In genomic region chr1:43427941-43428340, GRCh38 we compare ENCODE assay signal across 1 cellular context.
TF ChIP-seq lines count a peak whose summit lies in the region.

No MANE protein-coding gene starts in this region.

TF ChIP-seq in K562, 482 proteins besides CTCF, POLR2A, EP300 and RAD21:
- TF ChIP-seq ZNF212 (CRISPR knock-in tag; IDR thresholded peaks at IDR 0.05) (no peak), ZNF444 (CRISPR knock-in tag; IDR thresholded peaks at IDR 0.05) (no peak), PHTF2 (CRISPR knock-in tag; IDR thresholded peaks at IDR 0.05) (no peak), ZBTB2 (IDR thresholded peaks at IDR 0.05) (no peak), CCAR2 (IDR thresholded peaks at IDR 0.05; ENCODE audit: low read depth, low read length) (no peak), HDAC1 (IDR thresholded peaks at IDR 0.05) (no peak), ZZZ3 (IDR thresholded peaks at IDR 0.05) (no peak), TCFL5 (CRISPR knock-in tag; conservative IDR thresholded peaks at IDR 0.05) (no peak), MCM7 (IDR thresholded peaks at IDR 0.05) (no peak), MTA2 (IDR thresholded peaks at IDR 0.05; ENCODE audit: low read depth) (no peak), ARID2 (IDR thresholded peaks at IDR 0.05) (no peak), MAFG (tag; conservative IDR thresholded peaks at IDR 0.05) (no peak), PCBP2 (IDR thresholded peaks at IDR 0.05; ENCODE audit: low read depth, low read length, poor library complexity, severe bottlenecking) (no peak), POLR2AphosphoS2 (IDR thresholded peaks at IDR 0.05; ENCODE audit: low read length) (no peak), ZNF263 (CRISPR knock-in tag; IDR thresholded peaks at IDR 0.05; ENCODE audit: borderline replicate concordance) (no peak), CHCHD3 (CRISPR knock-in tag; IDR thresholded peaks at IDR 0.05) (no peak)
- TF ChIP-seq, protein P1, sequence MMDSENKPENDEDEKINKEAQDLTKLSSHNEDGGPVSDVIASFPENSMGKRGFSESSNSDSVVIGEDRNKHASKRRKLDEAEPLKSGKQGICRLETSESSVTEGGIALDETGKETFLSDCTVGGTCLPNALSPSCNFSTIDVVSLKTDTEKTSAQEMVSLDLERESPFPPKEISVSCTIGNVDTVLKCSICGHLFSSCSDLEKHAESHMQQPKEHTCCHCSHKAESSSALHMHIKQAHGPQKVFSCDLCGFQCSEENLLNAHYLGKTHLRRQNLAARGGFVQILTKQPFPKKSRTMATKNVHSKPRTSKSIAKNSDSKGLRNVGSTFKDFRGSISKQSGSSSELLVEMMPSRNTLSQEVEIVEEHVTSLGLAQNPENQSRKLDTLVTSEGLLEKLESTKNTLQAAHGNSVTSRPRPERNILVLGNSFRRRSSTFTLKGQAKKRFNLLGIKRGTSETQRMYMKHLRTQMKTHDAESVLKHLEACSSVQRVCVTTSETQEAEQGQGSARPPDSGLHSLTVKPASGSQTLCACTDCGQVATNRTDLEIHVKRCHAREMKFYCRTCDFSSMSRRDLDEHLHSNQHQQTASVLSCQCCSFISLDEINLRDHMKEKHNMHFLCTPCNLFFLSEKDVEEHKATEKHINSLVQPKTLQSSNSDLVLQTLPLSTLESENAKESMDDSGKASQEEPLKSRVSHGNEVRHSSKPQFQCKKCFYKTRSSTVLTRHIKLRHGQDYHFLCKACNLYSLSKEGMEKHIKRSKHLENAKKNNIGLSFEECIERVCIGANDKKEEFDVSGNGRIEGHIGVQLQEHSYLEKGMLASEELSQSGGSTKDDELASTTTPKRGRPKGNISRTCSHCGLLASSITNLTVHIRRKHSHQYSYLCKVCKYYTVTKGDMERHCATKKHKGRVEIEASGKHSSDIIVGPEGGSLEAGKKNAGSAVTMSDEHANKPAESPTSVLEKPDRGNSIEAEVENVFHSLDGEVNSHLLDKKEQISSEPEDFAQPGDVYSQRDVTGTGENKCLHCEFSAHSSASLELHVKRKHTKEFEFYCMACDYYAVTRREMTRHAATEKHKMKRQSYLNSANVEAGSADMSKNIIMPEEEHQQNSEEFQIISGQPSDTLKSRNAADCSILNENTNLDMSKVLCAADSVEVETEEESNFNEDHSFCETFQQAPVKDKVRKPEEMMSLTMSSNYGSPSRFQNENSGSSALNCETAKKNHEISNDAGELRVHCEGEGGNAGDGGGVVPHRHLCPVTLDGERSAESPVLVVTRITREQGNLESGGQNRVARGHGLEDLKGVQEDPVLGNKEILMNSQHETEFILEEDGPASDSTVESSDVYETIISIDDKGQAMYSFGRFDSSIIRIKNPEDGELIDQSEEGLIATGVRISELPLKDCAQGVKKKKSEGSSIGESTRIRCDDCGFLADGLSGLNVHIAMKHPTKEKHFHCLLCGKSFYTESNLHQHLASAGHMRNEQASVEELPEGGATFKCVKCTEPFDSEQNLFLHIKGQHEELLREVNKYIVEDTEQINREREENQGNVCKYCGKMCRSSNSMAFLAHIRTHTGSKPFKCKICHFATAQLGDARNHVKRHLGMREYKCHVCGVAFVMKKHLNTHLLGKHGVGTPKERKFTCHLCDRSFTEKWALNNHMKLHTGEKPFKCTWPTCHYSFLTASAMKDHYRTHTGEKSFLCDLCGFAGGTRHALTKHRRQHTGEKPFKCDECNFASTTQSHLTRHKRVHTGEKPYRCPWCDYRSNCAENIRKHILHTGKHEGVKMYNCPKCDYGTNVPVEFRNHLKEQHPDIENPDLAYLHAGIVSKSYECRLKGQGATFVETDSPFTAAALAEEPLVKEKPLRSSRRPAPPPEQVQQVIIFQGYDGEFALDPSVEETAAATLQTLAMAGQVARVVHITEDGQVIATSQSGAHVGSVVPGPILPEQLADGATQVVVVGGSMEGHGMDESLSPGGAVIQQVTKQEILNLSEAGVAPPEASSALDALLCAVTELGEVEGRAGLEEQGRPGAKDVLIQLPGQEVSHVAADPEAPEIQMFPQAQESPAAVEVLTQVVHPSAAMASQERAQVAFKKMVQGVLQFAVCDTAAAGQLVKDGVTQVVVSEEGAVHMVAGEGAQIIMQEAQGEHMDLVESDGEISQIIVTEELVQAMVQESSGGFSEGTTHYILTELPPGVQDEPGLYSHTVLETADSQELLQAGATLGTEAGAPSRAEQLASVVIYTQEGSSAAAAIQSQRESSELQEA (IDR thresholded peaks at IDR 0.05; ENCODE audit: low read depth) = no peak
- TF ChIP-seq, protein P2, sequence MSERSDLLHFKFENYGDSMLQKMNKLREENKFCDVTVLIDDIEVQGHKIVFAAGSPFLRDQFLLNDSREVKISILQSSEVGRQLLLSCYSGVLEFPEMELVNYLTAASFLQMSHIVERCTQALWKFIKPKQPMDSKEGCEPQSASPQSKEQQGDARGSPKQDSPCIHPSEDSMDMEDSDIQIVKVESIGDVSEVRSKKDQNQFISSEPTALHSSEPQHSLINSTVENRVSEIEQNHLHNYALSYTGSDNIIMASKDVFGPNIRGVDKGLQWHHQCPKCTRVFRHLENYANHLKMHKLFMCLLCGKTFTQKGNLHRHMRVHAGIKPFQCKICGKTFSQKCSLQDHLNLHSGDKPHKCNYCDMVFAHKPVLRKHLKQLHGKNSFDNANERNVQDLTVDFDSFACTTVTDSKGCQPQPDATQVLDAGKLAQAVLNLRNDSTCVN (CRISPR knock-in tag; IDR thresholded peaks at IDR 0.05) = no peak
